7 cellular contexts compared by ENCODE assay signal in the genomic region with DNA sequence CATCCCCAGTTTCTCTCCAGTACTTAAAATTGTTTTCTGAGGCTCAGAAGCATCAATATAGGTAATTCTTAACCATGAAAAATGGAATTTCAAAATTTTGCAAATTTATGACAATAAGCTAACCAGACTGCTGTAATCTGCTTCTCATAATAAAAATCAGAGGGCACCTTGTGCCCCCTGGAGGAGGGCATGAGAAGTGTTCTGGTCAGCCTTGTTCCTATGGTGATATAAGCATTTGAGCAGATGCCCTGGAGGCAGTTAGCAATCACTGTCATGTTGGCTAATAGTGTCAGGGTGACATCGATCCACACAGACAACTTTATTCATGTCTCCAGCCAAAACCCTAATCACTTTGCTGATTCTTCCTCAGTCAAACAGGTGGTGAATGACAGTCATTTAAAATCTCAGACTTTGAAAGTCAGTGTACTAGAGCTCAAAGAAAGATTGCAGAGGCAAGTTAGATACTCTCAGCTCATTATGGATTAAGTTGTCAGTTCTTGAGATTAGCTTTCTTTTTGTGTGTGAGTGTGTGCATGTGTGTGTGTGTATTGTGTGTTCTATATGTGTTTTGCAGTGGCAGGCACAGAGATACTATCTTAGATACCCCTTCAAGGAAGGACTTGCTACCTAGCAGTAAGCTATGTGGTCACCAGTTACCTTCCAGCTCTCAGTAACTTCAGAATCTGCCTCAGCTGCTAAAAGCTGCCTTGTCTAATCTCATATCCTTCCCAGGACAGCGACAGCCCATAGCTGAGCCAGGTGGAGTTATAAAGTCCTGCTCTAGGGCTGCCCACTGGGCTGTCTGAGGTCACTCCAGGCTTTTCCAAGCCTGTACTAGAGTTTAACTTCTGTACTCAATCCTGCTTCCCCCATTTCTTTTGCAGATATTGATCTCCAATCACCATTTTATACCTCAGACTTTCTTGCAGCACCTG.
DNase-seq lines count a peak whose midpoint lies in the region; ATAC-seq and TF ChIP-seq lines count a peak whose summit lies in the region.

No MANE protein-coding gene starts in this region.

- DNase-seq in GM12865 (ENCODE audit: low read depth), result peak; percentile 1
- peak; percentile 21 for DNase-seq in LHCN-M2 (ENCODE audit: low read depth)
- DNase-seq in WERI-Rb-1, result peak; percentile 70
- DNase-seq in mucosa of gallbladder (ENCODE audit: low spot score), result peak; percentile 17
- DNase-seq in Ammon's horn (ENCODE audit: low spot score), result no peak
- no peak for DNase-seq in Right ventricle myocardium superior

- no peak overlapping the region for H3K4me3 ChIP-seq in GM12865 (ENCODE audit: low read depth, low read length)
- H3K4me3 ChIP-seq in WERI-Rb-1 (ENCODE audit: low read depth, low read length), result no peak overlapping the region; the same call in 1 of the 2 replicates

- TF ChIP-seq CTCF in GM12865 (IDR thresholded peaks at IDR 0.05; ENCODE audit: insufficient read depth, low read depth, low read length, missing control alignments) (peak; percentile 15), WERI-Rb-1 (IDR thresholded peaks at IDR 0.05; ENCODE audit: low read depth, low read length) (peak; percentile 67)

- no peak for ATAC-seq in HG02840 (IDR thresholded peaks at IDR 0.05; ENCODE audit: low FRiP score, unreplicated experiment)
- no peak for ATAC-seq in Right ventricle myocardium superior (ENCODE audit: poor library complexity)

- intact Hi-C loops in Right ventricle myocardium superior (cut with DNase I), result no loop called here

- no peaks in the 10 kb centered on the region for H3K27me3 ChIP-seq in WERI-Rb-1 (ENCODE audit: insufficient read depth, low read depth, severe bottlenecking)

- H3K27ac ChIP-seq in WERI-Rb-1, result peak overlapping the region; percentile 7; the same call in 1 of the 2 replicates

- H3K36me3 ChIP-seq in WERI-Rb-1, result no peaks in the 10 kb centered on the region

- H3K9me3 ChIP-seq in WERI-Rb-1 (ENCODE audit: severe bottlenecking), result no peaks in the 10 kb centered on the region

Comparison
In these comparisons a context has a peak if more than half of its experiments do, and no peak if none do; other contexts are left out.
1. DNase-seq: peak in GM12865 (single experiment), LHCN-M2 (single experiment), WERI-Rb-1 (single experiment) and mucosa of gallbladder (single experiment); none in Ammon's horn (single experiment) and Right ventricle myocardium superior (single experiment).